In the genomic region with DNA sequence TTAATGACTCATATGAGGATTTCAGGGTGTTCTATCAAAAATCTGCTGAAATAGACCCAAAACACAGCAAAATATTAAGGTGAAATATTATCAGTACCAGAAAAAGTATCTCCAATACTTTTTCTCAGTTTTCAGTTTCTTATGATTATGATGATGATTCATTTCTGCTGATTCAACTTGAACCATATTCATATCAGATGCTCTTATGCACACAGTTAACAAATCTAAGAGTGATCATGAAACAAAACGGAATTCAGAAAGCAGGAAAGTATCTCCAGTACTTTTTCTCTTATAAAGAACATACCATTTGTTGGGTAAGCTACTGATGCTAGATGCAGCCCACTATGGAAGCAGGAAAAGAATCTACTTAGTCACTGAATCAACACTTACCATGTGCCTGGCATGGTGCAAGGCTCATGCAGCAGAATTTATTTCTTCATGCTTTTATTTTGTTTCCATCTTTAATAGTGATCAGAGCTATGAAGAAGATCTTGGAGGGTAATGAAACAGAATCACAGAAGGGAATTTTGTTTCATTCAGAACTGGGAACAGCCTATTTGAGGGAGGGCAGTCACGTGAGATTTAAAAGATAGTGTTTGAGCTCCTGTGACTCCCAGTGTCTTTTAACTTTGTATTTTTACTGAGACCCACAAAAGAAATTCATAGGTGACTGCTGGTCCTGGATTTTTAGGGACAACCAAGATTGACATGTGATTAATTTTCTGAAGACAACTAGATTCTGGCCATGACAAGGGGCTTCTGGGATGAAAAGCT, we compare ENCODE assay signal across 24 cellular contexts.
A peak's percentile ranks its signal among the peaks of the same experiment; 100 is the strongest.
DNase-seq lines count a peak whose midpoint lies in the region; ATAC-seq lines count a peak whose summit lies in the region.
"Had no signal": no experiment of that assay in that cellular context is flagged by ENCODE, and none has a peak within 500 bp of the region (broad histone marks: within the 10 kb centered on the region; RNA-seq: fewer than 3 reads in every experiment).

No MANE protein-coding gene starts in this region.

- H3K27ac ChIP-seq in epithelial cell of prostate: peak overlapping the region; percentile 71
- H3K27ac ChIP-seq: dorsolateral prefrontal cortex, left lung, neutrophil, WERI-Rb-1 had no signal

- DNase-seq in activated T-cell treated with anti-CD3 and anti-CD28 coated beads, Interleukin-2, amount 50 U/mL, for 72 hours: no peak
- DNase-seq in activated T-cell treated with anti-CD3 and anti-CD28 coated beads, Interleukin-2, amount 50 U/mL, for 48 hours: no peak
- DNase-seq in RPMI7951 (ENCODE audit: low read depth) (peak; percentile 8), epithelial cell of prostate (ENCODE audit: low read depth, low spot score) (no peak), NCI-H446 treated with DMSO at 0.1 percent for 48 hours (lab: John Stamatoyannopoulos, UW) (no peak), DMS53 (lab: John Stamatoyannopoulos, UW) (no peak)
- DNase-seq: activated naive CD8-positive, alpha-beta T cell treated with anti-CD3 and anti-CD28 coated beads, Interleukin-2, amount 10 ng/mL, durations not matched to agents 7 days and 5 days; cerebellar nuclear complex; dorsolateral prefrontal cortex; GDM1; glutamatergic neuron; H7; left lung; MG63; NCI-H1105 treated with DMSO at 0.1 percent for 48 hours; NCI-H2029; SIG-M5; T1000; WERI-Rb-1 had no signal

- ATAC-seq in activated T-cell treated with anti-CD3 and anti-CD28 coated beads, Interleukin-2, amount 50 U/mL, for 72 hours (replicated peaks in 1 of 2): peak; percentile 78 to 82
- ATAC-seq: Panc1, sciatic nerve had no signal

- peak overlapping the region; percentile 53 to 84 for H3K4me3 Mint-ChIP-seq in activated T-cell treated with anti-CD3 and anti-CD28 coated beads, Interleukin-2, amount 50 U/mL, for 72 hours
- H3K4me3 Mint-ChIP-seq in stimulated activated naive CD8-positive, alpha-beta T cell treated with anti-CD3 and anti-CD28 coated beads, Interleukin-15, Interleukin-2, amounts not matched to agents 100 ng/mL and 50 ng/mL, for 24 hours: peak overlapping the region; percentile 20
- H3K4me3 Mint-ChIP-seq: activated naive CD8-positive, alpha-beta T cell treated with anti-CD3 and anti-CD28 coated beads, Interleukin-2, amount 10 ng/mL, durations not matched to agents 7 days and 5 days had no signal

- peaks cover 0 to 4% of the 10 kb centered on the region in 2 donors for H3K9me3 Mint-ChIP-seq in activated T-cell treated with anti-CD3 and anti-CD28 coated beads, Interleukin-2, amount 50 U/mL, for 72 hours
- no peaks in the 10 kb centered on the region for H3K9me3 Mint-ChIP-seq in stimulated activated naive CD8-positive, alpha-beta T cell treated with anti-CD3 and anti-CD28 coated beads, Interleukin-15, Interleukin-2, amounts not matched to agents 100 ng/mL and 50 ng/mL, for 24 hours
- H3K9me3 Mint-ChIP-seq: activated naive CD8-positive, alpha-beta T cell treated with anti-CD3 and anti-CD28 coated beads, Interleukin-2, amount 10 ng/mL, durations not matched to agents 7 days and 5 days had no signal

- H3K36me3 Mint-ChIP-seq in activated T-cell treated with anti-CD3 and anti-CD28 coated beads, Interleukin-2, amount 50 U/mL, for 72 hours (ENCODE audit: insufficient read depth in 2 of 2): peaks cover 4 to 5% of the 10 kb centered on the region in 2 donors
- no peaks in the 10 kb centered on the region for H3K36me3 Mint-ChIP-seq in stimulated activated naive CD8-positive, alpha-beta T cell treated with anti-CD3 and anti-CD28 coated beads, Interleukin-15, Interleukin-2, amounts not matched to agents 100 ng/mL and 50 ng/mL, for 24 hours (ENCODE audit: low read depth)
- H3K36me3 Mint-ChIP-seq: activated naive CD8-positive, alpha-beta T cell treated with anti-CD3 and anti-CD28 coated beads, Interleukin-2, amount 10 ng/mL, durations not matched to agents 7 days and 5 days had no signal

- peaks cover 48% of the 10 kb centered on the region for H3K4me1 Mint-ChIP-seq in activated T-cell treated with anti-CD3 and anti-CD28 coated beads, Interleukin-2, amount 50 U/mL, for 72 hours (ENCODE audit: low read depth)
- H3K4me1 Mint-ChIP-seq in stimulated activated naive CD8-positive, alpha-beta T cell treated with anti-CD3 and anti-CD28 coated beads, Interleukin-15, Interleukin-2, amounts not matched to agents 100 ng/mL and 50 ng/mL, for 24 hours (ENCODE audit: low read depth): peaks cover 22% of the 10 kb centered on the region

- peaks cover 27% of the 10 kb centered on the region for H3K27me3 Mint-ChIP-seq in activated T-cell treated with anti-CD3 and anti-CD28 coated beads, Interleukin-2, amount 50 U/mL, for 72 hours (ENCODE audit: low read depth)
- H3K27me3 Mint-ChIP-seq in stimulated activated naive CD8-positive, alpha-beta T cell treated with anti-CD3 and anti-CD28 coated beads, Interleukin-15, Interleukin-2, amounts not matched to agents 100 ng/mL and 50 ng/mL, for 24 hours: peaks cover 6% of the 10 kb centered on the region

- H3K27ac Mint-ChIP-seq in activated T-cell treated with anti-CD3 and anti-CD28 coated beads, Interleukin-2, amount 50 U/mL, for 72 hours: peak overlapping the region; percentile 96
- H3K27ac Mint-ChIP-seq in stimulated activated naive CD8-positive, alpha-beta T cell treated with anti-CD3 and anti-CD28 coated beads, Interleukin-15, Interleukin-2, amounts not matched to agents 100 ng/mL and 50 ng/mL, for 24 hours: peak overlapping the region; percentile 73
- H3K27ac Mint-ChIP-seq: activated naive CD8-positive, alpha-beta T cell treated with anti-CD3 and anti-CD28 coated beads, Interleukin-2, amount 10 ng/mL, durations not matched to agents 7 days and 5 days; progenitor cell of endocrine pancreas had no signal
